In the genomic region with DNA sequence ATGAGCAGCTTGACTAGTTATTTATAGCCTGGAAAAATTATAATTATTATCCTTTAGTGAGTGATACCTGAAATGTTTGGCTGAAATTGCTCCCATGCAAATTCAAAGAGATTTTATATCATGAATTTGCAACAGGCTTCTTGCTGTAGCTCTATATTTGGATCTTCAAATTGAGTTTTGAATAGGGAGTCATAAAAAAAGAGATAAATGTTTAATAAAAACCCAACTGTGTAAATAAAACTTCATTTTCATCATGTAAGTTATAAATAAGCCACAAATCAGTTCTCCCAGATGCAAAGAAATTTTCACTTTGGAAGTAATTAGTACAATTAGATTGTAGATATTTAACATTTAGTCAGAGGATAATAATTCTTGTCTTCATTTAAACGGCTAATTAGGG, we compare ENCODE assay signal across 8 cellular contexts.
"Had no signal": no experiment of that assay in that cellular context is flagged by ENCODE, and none has a peak within 500 bp of the region (broad histone marks: within the 10 kb centered on the region; RNA-seq: fewer than 3 reads in every experiment).

A gene with protein sequence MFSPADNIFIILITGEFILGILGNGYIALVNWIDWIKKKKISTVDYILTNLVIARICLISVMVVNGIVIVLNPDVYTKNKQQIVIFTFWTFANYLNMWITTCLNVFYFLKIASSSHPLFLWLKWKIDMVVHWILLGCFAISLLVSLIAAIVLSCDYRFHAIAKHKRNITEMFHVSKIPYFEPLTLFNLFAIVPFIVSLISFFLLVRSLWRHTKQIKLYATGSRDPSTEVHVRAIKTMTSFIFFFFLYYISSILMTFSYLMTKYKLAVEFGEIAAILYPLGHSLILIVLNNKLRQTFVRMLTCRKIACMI (minus strand): TSS at position 101 of the 400 bp plus-strand sequence. CDS start 306 bp downstream, outside the sequence.

- FAIRE-seq: G401.6, GM12878, GM12891, GM12892, GM18507, GM19239 had no signal

- DNase-seq: GDM1, GF-D8 had no signal
